9 cellular contexts compared by ENCODE assay signal in the genomic region with DNA sequence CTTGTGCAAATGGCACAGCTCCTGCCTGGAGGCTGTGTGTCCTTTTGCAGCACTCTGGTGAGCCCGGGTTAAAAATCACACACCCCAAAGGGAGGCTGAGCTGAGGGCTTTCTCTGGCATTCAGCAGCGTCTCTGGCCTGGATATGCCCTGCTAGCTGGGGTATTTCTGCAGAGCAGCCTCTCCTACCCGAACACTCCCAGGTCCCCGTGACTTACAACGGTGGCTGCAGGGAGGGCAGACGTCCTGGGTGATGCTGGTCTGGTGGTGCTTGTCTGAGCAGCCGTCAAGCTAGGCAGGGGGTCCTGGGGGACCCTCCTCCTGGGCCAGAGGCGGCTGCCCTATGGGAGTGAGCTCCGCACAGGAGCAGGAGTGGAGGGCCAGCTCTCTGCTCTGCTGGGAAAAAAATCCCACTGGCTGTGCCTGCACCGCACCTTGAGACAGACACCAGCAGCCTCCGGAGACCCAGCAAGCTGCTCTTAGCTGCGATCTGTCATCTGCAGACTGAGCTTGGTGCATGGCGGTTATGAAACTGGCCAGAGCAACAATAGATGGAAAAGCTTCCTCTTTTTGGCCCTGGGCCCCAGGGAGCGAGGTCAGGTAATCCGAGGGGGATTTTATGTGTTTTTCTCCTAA.
DNase-seq lines count a peak whose midpoint lies in the region; ATAC-seq lines count a peak whose summit lies in the region.
"Had no signal": no experiment of that assay in that cellular context is flagged by ENCODE, and none has a peak within 500 bp of the region (broad histone marks: within the 10 kb centered on the region; RNA-seq: fewer than 3 reads in every experiment).

No MANE protein-coding gene starts in this region.

- peak overlapping the region; percentile 23 for H3K4me3 Mint-ChIP-seq in central memory CD8-positive, alpha-beta T cell
- H3K4me3 Mint-ChIP-seq in stimulated activated naive B cell treated with anti-CD40 and anti-IgM and Interleukin-4, amounts not matched to agents 10 μg/mL and 1 μg/mL and 100 μg/mL, for 72 hours = peak overlapping the region; percentile 81 to 84

- H3K27me3 Mint-ChIP-seq in central memory CD8-positive, alpha-beta T cell = no peaks in the 10 kb centered on the region
- no peaks in the 10 kb centered on the region for H3K27me3 Mint-ChIP-seq in stimulated activated naive B cell treated with anti-CD40 and anti-IgM and Interleukin-4, amounts not matched to agents 10 μg/mL and 1 μg/mL and 100 μg/mL, for 72 hours

- peak overlapping the region; percentile 67 for H3K27ac ChIP-seq in KOPT-K1 (ENCODE audit: low read depth, low read length, poor library complexity, severe bottlenecking)
- H3K27ac ChIP-seq: SK-N-MC had no signal

- H3K36me3 ChIP-seq in KOPT-K1 (ENCODE audit: insufficient read depth, low read length) = peaks cover 64% of the 10 kb centered on the region

- peak; percentile 47 for ATAC-seq in GM18517 (IDR thresholded peaks at IDR 0.05; ENCODE audit: unreplicated experiment)
- ATAC-seq in GM21723 (IDR thresholded peaks at IDR 0.05; ENCODE audit: unreplicated experiment) = peak; percentile 61
- peak; percentile 35 for ATAC-seq in central memory CD8-positive, alpha-beta T cell (replicated peaks; ENCODE audit: extremely low read depth, poor library complexity, severe bottlenecking)
- peak; percentile 81 to 84 for ATAC-seq in stimulated activated naive B cell treated with anti-CD40 and anti-IgM and Interleukin-4, amounts not matched to agents 10 μg/mL and 1 μg/mL and 100 μg/mL, for 72 hours (replicated peaks)

- no peak for DNase-seq in central memory CD8-positive, alpha-beta T cell (ENCODE audit: low spot score in 2 of 2)
- DNase-seq in stimulated activated naive B cell treated with anti-CD40 and anti-IgM and Interleukin-4, amounts not matched to agents 10 μg/mL and 1 μg/mL and 100 μg/mL, for 72 hours = peak; percentile 68
- DNase-seq in NCI-H446 (lab: John Stamatoyannopoulos, UW) = no peak
- no peak for DNase-seq in iPS-NIHi7 (ENCODE audit: extremely low spot score)
- DNase-seq in NCI-H146 (lab: John Stamatoyannopoulos, UW) = no peak

- peak overlapping the region; percentile 61 for H3K27ac Mint-ChIP-seq in central memory CD8-positive, alpha-beta T cell (ENCODE audit: low read depth)
- peak overlapping the region; percentile 87 for H3K27ac Mint-ChIP-seq in stimulated activated naive B cell treated with anti-CD40 and anti-IgM and Interleukin-4, amounts not matched to agents 10 μg/mL and 1 μg/mL and 100 μg/mL, for 72 hours

- H3K9me3 Mint-ChIP-seq in central memory CD8-positive, alpha-beta T cell = peaks cover 12% of the 10 kb centered on the region
- H3K9me3 Mint-ChIP-seq in stimulated activated naive B cell treated with anti-CD40 and anti-IgM and Interleukin-4, amounts not matched to agents 10 μg/mL and 1 μg/mL and 100 μg/mL, for 72 hours = peaks cover 10 to 13% of the 10 kb centered on the region in 2 donors

- H3K4me1 Mint-ChIP-seq in central memory CD8-positive, alpha-beta T cell = peaks cover 56% of the 10 kb centered on the region
- H3K4me1 Mint-ChIP-seq in stimulated activated naive B cell treated with anti-CD40 and anti-IgM and Interleukin-4, amounts not matched to agents 10 μg/mL and 1 μg/mL and 100 μg/mL, for 72 hours = peaks cover 54 to 76% of the 10 kb centered on the region in 2 donors

- no peaks in the 10 kb centered on the region for H3K9me3 ChIP-seq in KOPT-K1 (ENCODE audit: insufficient read depth, low read length, poor library complexity, severe bottlenecking)

- peaks cover 72% of the 10 kb centered on the region for H3K36me3 Mint-ChIP-seq in central memory CD8-positive, alpha-beta T cell (ENCODE audit: insufficient read depth)
- peaks cover 27 to 51% of the 10 kb centered on the region in 2 donors for H3K36me3 Mint-ChIP-seq in stimulated activated naive B cell treated with anti-CD40 and anti-IgM and Interleukin-4, amounts not matched to agents 10 μg/mL and 1 μg/mL and 100 μg/mL, for 72 hours
